ENCODE assay signal across 8 cellular contexts in genomic region chr7:44847920-44848634, GRCh38. TPM values are rescaled to one million over a fixed set of nuclear protein-coding genes. Genes with fewer than 3 reads are reported as not detected.
DNase-seq lines count a peak whose midpoint lies in the region; ATAC-seq and TF ChIP-seq lines count a peak whose summit lies in the region.

H2AZ2 (minus strand) TSS chr7:44848087; CDS start chr7:44847971, 116 bp downstream.

- H3K27me3 ChIP-seq in Karpas-422 (ENCODE audit: low read length) (no peaks in the 10 kb centered on the region), esophagus muscularis mucosa (no peaks in the 10 kb centered on the region), muscle layer of duodenum (ENCODE audit: low read depth, low read length) (no peaks in the 10 kb centered on the region)

- peaks cover 44% of the 10 kb centered on the region for H3K79me2 ChIP-seq in Karpas-422 (ENCODE audit: low read length)

- TF ChIP-seq EP300 in esophagus muscularis mucosa (IDR thresholded peaks at IDR 0.05): no peak

- H3K4me2 ChIP-seq in Karpas-422 (ENCODE audit: low read depth, low read length, poor library complexity, severe bottlenecking): peak within 1 kb of the TSS; percentile 87

- 0% methylated on average over 57 of the region's 70 CpGs for WGBS in esophagus muscularis mucosa

- H3K9me3 ChIP-seq in Karpas-422 (ENCODE audit: low read length) (no peaks in the 10 kb centered on the region), esophagus muscularis mucosa (no peaks in the 10 kb centered on the region), muscle layer of duodenum (ENCODE audit: control insufficient read depth in 1 of 2, low read length in 2 of 2) (no peaks in the 10 kb centered on the region)

- H3K27ac ChIP-seq in Karpas-422 (ENCODE audit: low read length) (peak within 1 kb of the TSS; percentile 86), esophagus muscularis mucosa (replicated peaks in 1 of 4) (peak within 1 kb of the TSS; percentile 92 to 99 (median 98)), muscle layer of duodenum (ENCODE audit: low read length) (peak within 1 kb of the TSS; percentile 99)

- peak; percentile 100 for DNase-seq in DMS79 treated with DMSO at 0.1 percent for 48 hours (lab: John Stamatoyannopoulos, UW)
- peak; percentile 100 for DNase-seq in Karpas-422
- peak; percentile 99 for DNase-seq in RKO (ENCODE audit: low spot score)
- peak; percentile 99 for DNase-seq in activated T-helper 1 cell treated with Interleukin-2 at 50 U/mL for 16 hours (ENCODE audit: low read depth)
- DNase-seq in esophagus muscularis mucosa (ENCODE audit: extremely low spot score): peak; percentile 100
- peak; percentile 99 to 100 for DNase-seq in stimulated activated CD8-positive, alpha-beta memory T cell treated with anti-CD3 and anti-CD28 coated beads, Interleukin-7, amount 100 ng/mL, for 4 hours (ENCODE audit: low read depth in 2 of 2)

- peak in 1 of 3 experiments; percentile 3 for TF ChIP-seq CTCF in esophagus muscularis mucosa (IDR thresholded peaks at IDR 0.05)

- peak within 1 kb of the TSS; percentile 91 for H2AFZ ChIP-seq in Karpas-422 (ENCODE audit: low read length)

- H3K9ac ChIP-seq in Karpas-422 (ENCODE audit: low read length): peak within 1 kb of the TSS; percentile 86

- H3K36me3 ChIP-seq in Karpas-422 (ENCODE audit: insufficient read depth, low read length) (peaks cover 9% of the 10 kb centered on the region; the same call in 1 of the 2 replicates), esophagus muscularis mucosa (no peaks in the 10 kb centered on the region), muscle layer of duodenum (ENCODE audit: control insufficient read depth in 1 of 2, insufficient read depth in 2 of 2, low read length in 2 of 2) (no peaks in the 10 kb centered on the region)

- peaks cover 31% of the 10 kb centered on the region for H3K4me1 ChIP-seq in Karpas-422 (ENCODE audit: low read length)
- peaks cover 25 to 45% (median 37%) of the 10 kb centered on the region in 4 donors for H3K4me1 ChIP-seq in esophagus muscularis mucosa
- H3K4me1 ChIP-seq in muscle layer of duodenum (ENCODE audit: control insufficient read depth in 1 of 2, insufficient read depth in 2 of 2, low read length in 2 of 2): peaks cover 5 to 20% of the 10 kb centered on the region in 2 donors

- intact Hi-C loops in esophagus muscularis mucosa (cut with DNase I): loop anchor here (2.0 kb wide), 2 partner anchors 51 to 259 kb away; partner anchors contain the start of gene PPIA

- peak; percentile 85 for ATAC-seq in GM21825 (IDR thresholded peaks at IDR 0.05; ENCODE audit: unreplicated experiment)

- no peaks in the 10 kb centered on the region for H3K9me2 ChIP-seq in Karpas-422 (replicated peaks; ENCODE audit: insufficient read depth, low read length)

- peaks cover 11% of the 10 kb centered on the region; the same call in 1 of the 2 replicates for H4K20me1 ChIP-seq in Karpas-422 (ENCODE audit: insufficient read depth, low read depth, low read length)

- peak within 1 kb of the TSS; percentile 83 for H3K4me3 ChIP-seq in Karpas-422 (ENCODE audit: low read length)
- H3K4me3 ChIP-seq in esophagus muscularis mucosa: peak within 1 kb of the TSS; percentile 79 to 87 (median 80)
- peak within 1 kb of the TSS; percentile 81 to 95 for H3K4me3 ChIP-seq in muscle layer of duodenum (ENCODE audit: low read depth in 1 of 2, low read length in 2 of 2)

- TF ChIP-seq POLR2A in esophagus muscularis mucosa (IDR thresholded peaks at IDR 0.05; ENCODE audit: low read depth): peak; percentile 44

RNA-seq across cellular contexts. Expression of gene H2AZ2, which starts in this region (rescaled TPM):
- 188 and 202 TPM in 2 replicates for total RNA-seq in Karpas-422 (2014; rRNA removed; shearing (Covaris generic); ENCODE audit: low replicate concordance)
- 100 to 1,000 TPM; 175 to 227 (median 203) TPM for total RNA-seq in esophagus muscularis mucosa

Comparison
In these comparisons a context has a peak if more than half of its experiments do, and no peak if none do; other contexts are left out.
1. Peak in every context shown above with its lines: DNase-seq, ATAC-seq, H3K4me3 ChIP-seq and H3K27ac ChIP-seq.